In genomic region chr3:49867871-49868321, GRCh38 we compare ENCODE assay signal across 11 cellular contexts. TPM values are rescaled to one million over a fixed set of nuclear protein-coding genes. Genes with fewer than 3 reads are reported as not detected.
DNase-seq lines count a peak whose midpoint lies in the region; ATAC-seq and TF ChIP-seq lines count a peak whose summit lies in the region.
"Had no signal": no experiment of that assay in that cellular context is flagged by ENCODE, and none has a peak within 500 bp of the region (broad histone marks: within the 10 kb centered on the region; RNA-seq: fewer than 3 reads in every experiment).

No MANE protein-coding gene starts in this region.

- H3K27ac Mint-ChIP-seq in brain = peak overlapping the region; percentile 66 to 98 (median 89)
- H3K27ac Mint-ChIP-seq: activated T-cell treated with anti-CD3 and anti-CD28 coated beads, Interleukin-2, amount 50 U/mL, for 72 hours; stimulated activated naive B cell treated with anti-CD40 and anti-IgM and Interleukin-4, amounts not matched to agents 10 μg/mL and 1 μg/mL and 100 μg/mL, for 72 hours had no signal

- peaks cover 71% of the 10 kb centered on the region for H3K4me1 Mint-ChIP-seq in brain

- H3K27me3 Mint-ChIP-seq in brain = peaks cover 8% of the 10 kb centered on the region

- peaks cover 0 to 11% (median 0%) of the 10 kb centered on the region in 5 experiments for H3K9me3 Mint-ChIP-seq in brain
- H3K9me3 Mint-ChIP-seq: activated T-cell treated with anti-CD3 and anti-CD28 coated beads, Interleukin-2, amount 50 U/mL, for 72 hours; stimulated activated naive B cell treated with anti-CD40 and anti-IgM and Interleukin-4, amounts not matched to agents 10 μg/mL and 1 μg/mL and 100 μg/mL, for 72 hours had no signal

- peak overlapping the region; percentile 69 to 91 (median 80) for H3K4me3 Mint-ChIP-seq in brain

- DNase-seq in EL (peak; percentile 47), MV-4-11 (lab: John Stamatoyannopoulos, UW) (peak; percentile 47), left lobe of liver (ENCODE audit: low spot score) (no peak), SKM-1 (lab: John Stamatoyannopoulos, UW; ENCODE audit: unreplicated experiment) (no peak)
- DNase-seq: NCI-H187; stimulated activated naive B cell treated with anti-CD40 and anti-IgM and Interleukin-4, amounts not matched to agents 10 μg/mL and 1 μg/mL and 100 μg/mL, for 72 hours had no signal

- no peak for TF ChIP-seq CTCF in brain (conservative IDR thresholded peaks at IDR 0.05)

- no peaks in the 10 kb centered on the region for H3K36me3 Mint-ChIP-seq in brain
- H3K36me3 Mint-ChIP-seq: stimulated activated naive B cell treated with anti-CD40 and anti-IgM and Interleukin-4, amounts not matched to agents 10 μg/mL and 1 μg/mL and 100 μg/mL, for 72 hours had no signal

- peak; percentile 51 for ATAC-seq in left lobe of liver
- ATAC-seq in GM18517 (IDR thresholded peaks at IDR 0.05; ENCODE audit: unreplicated experiment) = no peak
- no peak for ATAC-seq in HG03460 (IDR thresholded peaks at IDR 0.05; ENCODE audit: unreplicated experiment)
- ATAC-seq in GM21576 (IDR thresholded peaks at IDR 0.05; ENCODE audit: unreplicated experiment) = no peak
- ATAC-seq: activated T-cell treated with anti-CD3 and anti-CD28 coated beads, Interleukin-2, amount 50 U/mL, for 72 hours had no signal

RNA-seq across cellular contexts. Expression of gene CAMKV, which starts 1.8 kb away (rescaled TPM):
- 28.5 TPM for polyA plus RNA-seq in brain (ENCODE audit: insufficient read depth, low read depth, low replicate concordance)
- total RNA-seq in left lobe of liver = not detected

RNA-seq across cellular contexts. Expression of gene TRAIP, which starts 11.5 kb away (rescaled TPM):
- polyA plus RNA-seq in brain (ENCODE audit: insufficient read depth, low read depth, low replicate concordance) = 6.8 TPM
- total RNA-seq in left lobe of liver = 0.75 TPM

RNA-seq across cellular contexts. Expression of gene MST1R, which starts 35.8 kb away (rescaled TPM):
- polyA plus RNA-seq in brain (ENCODE audit: insufficient read depth, low read depth, low replicate concordance) = 1.6 TPM
- total RNA-seq in left lobe of liver = 1.3 TPM

RNA-seq across cellular contexts. Expression of gene UBA7, which starts 54.1 kb away (rescaled TPM):
- 3.4 TPM for polyA plus RNA-seq in brain (ENCODE audit: insufficient read depth, low read depth, low replicate concordance)
- 33.2 TPM for total RNA-seq in left lobe of liver

Comparison
In these comparisons a context has a peak if more than half of its experiments do, and no peak if none do; other contexts are left out.
1. DNase-seq: peak in EL (single experiment) and MV-4-11 (single experiment); none in left lobe of liver (single experiment) and SKM-1 (single experiment).